20 cellular contexts compared by ENCODE assay signal in the genomic region with DNA sequence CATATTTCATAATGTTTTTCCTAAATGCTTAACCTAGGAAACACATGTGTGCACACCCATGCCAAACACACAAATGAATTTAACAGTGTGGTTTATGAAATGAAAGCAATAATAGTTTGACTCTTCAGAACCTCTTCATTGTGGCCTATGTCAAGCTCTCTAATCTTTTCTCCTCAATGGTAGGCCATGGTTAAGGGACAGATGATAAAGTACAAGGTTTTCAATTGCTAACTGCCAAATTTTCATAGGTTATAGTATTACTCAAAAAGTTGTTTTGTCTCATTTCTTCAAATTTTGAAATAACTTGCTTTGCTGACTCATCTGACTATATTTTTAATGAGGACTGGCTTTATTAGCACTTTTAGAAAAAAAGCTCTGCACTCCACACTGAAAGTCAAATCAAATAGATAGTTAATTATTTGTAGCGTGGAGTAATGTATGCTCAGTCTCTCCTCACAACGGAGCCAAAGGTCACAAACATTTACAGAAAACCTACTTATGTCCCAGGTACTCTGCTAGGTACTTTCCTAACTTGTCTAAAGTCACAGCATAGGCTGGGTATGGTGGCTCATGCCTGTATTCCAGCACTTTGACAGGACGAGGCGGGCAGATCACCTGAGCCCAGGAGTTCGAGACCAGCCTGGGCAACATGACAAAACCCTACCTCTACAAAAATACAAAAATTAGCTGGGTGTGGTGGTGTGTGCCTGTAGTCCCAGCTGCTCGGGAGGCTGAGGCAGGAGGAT. TPM values are rescaled to one million over a fixed set of nuclear protein-coding genes. Genes with fewer than 3 reads are reported as not detected.
DNase-seq lines count a peak whose midpoint lies in the region; ATAC-seq, FAIRE-seq and TF ChIP-seq lines count a peak whose summit lies in the region.
"Had no signal": no experiment of that assay in that cellular context is flagged by ENCODE, and none has a peak within 500 bp of the region (broad histone marks: within the 10 kb centered on the region; RNA-seq: fewer than 3 reads in every experiment).

No MANE protein-coding gene starts in this region.

- H4K12ac ChIP-seq in trophoblast cell (ENCODE audit: low read depth, low read length): no peak overlapping the region

- no peak overlapping the region for H4K8ac ChIP-seq in trophoblast cell (ENCODE audit: low read depth, low read length)

- CTCF ChIA-PET in GM12878 (lab: Yijun Ruan, JAX): interaction anchor here (1.0 kb wide), 1 partner anchor 167 kb away, joined by 3 read pairs; no protein-coding TSS in a partner anchor

- no peaks in the 10 kb centered on the region for H3K79me1 ChIP-seq in trophoblast cell (ENCODE audit: low read length)

- no peaks in the 10 kb centered on the region for H3K9me3 Mint-ChIP-seq in immature natural killer cell

- RAD21 ChIA-PET in GM12878 (lab: Charles Lee; ENCODE audit: unreplicated experiment): no interaction called here

- H3K18ac ChIP-seq in trophoblast cell (ENCODE audit: low read length): no peak overlapping the region

- no peaks in the 10 kb centered on the region for H3K4me1 Mint-ChIP-seq in immature natural killer cell

- intact Hi-C loops in GM12878 (cut with micrococcal nuclease; ENCODE audit: unreplicated experiment): no loop called here

- H3K36me3 ChIP-seq in GM12878 (ENCODE audit: control insufficient read depth in 2 of 2, insufficient read depth in 2 of 2, low read length in 1 of 2): peaks cover 2% of the 10 kb centered on the region in 2 experiments; a peak in 2 of 4 replicates
- peaks cover 0 to 7% of the 10 kb centered on the region in 2 experiments for H3K36me3 ChIP-seq in trophoblast cell (ENCODE audit: control insufficient read depth in 1 of 2, insufficient read depth in 2 of 2, low read length in 2 of 2)

- peak overlapping the region; percentile 31; the same call in 1 of the 2 replicates for H3K27ac ChIP-seq in C4-2B
- H3K27ac ChIP-seq in GM12878 (ENCODE audit: control insufficient read depth, insufficient read depth): no peak overlapping the region
- H3K27ac ChIP-seq in trophoblast cell (ENCODE audit: low read depth, low read length): no peak overlapping the region
- H3K27ac ChIP-seq: BLaER1 treated with 17β-estradiol and CSF1 and Interleukin-3, amounts not matched to agents 10 nM and 100 nM; HL-60; KMS-11; PC-9 had no signal

- TF ChIP-seq POLR2A in GM12878 (IDR thresholded peaks at IDR 0.05; ENCODE audit: low read depth, low read length): no peak

- POLR2A ChIA-PET in GM12878 (lab: Charles Lee): interaction anchor here (0.7 to 1.0 kb wide), 2 partner anchors 17 to 19 kb away, joined by 5 to 6 read pairs; a partner anchor contains a TSS

- H2BK120ac ChIP-seq in trophoblast cell (ENCODE audit: insufficient read depth, low read length, poor library complexity): no peak overlapping the region

- no peak overlapping the region for H3K4me2 ChIP-seq in GM12878 (ENCODE audit: control insufficient read depth, insufficient read depth)
- no peak overlapping the region for H3K4me2 ChIP-seq in trophoblast cell (ENCODE audit: low read length)
- H3K4me2 ChIP-seq: BLaER1 treated with 17β-estradiol and CSF1 and Interleukin-3, amounts not matched to agents 10 nM and 100 nM; KMS-11; PC-9 had no signal

- H3K14ac ChIP-seq in trophoblast cell (ENCODE audit: low read length): no peak overlapping the region

- H3K4me3 Mint-ChIP-seq in immature natural killer cell: no peak overlapping the region

- H3K9me3 ChIP-seq in GM12878 (replicated peaks; ENCODE audit: control insufficient read depth, insufficient read depth, low read length) (no peaks in the 10 kb centered on the region), trophoblast cell (ENCODE audit: insufficient read depth, low read depth, low read length) (no peaks in the 10 kb centered on the region)
- H3K9me3 ChIP-seq: BLaER1 treated with 17β-estradiol and CSF1 and Interleukin-3, amounts not matched to agents 10 nM and 100 nM had no signal

- H4K91ac ChIP-seq in trophoblast cell (ENCODE audit: low read depth, low read length): no peak overlapping the region

- H3K79me2 ChIP-seq in GM12878 (ENCODE audit: control insufficient read depth, insufficient read depth, low read length): no peaks in the 10 kb centered on the region
- peaks cover 1% of the 10 kb centered on the region for H3K79me2 ChIP-seq in trophoblast cell (ENCODE audit: control insufficient read depth, insufficient read depth, low read length, poor library complexity)

- H4K20me1 ChIP-seq in GM12878 (ENCODE audit: control insufficient read depth, insufficient read depth): no peaks in the 10 kb centered on the region
- H4K20me1 ChIP-seq: BLaER1 treated with 17β-estradiol and CSF1 and Interleukin-3, amounts not matched to agents 10 nM and 100 nM had no signal

- no peak overlapping the region for H2BK12ac ChIP-seq in trophoblast cell (ENCODE audit: low read length)

- peak overlapping the region; percentile 83 for H3K4ac ChIP-seq in trophoblast cell (ENCODE audit: low read depth, low read length)

- H3K36me3 Mint-ChIP-seq in immature natural killer cell: peaks cover 6 to 9% (median 9%) of the 10 kb centered on the region in 3 donors

- SMC1A ChIA-PET in GM12878 (lab: Charles Lee; ENCODE audit: uncharacterized antibody, unreplicated experiment): interaction anchor here (0.8 to 1.5 kb wide), 2 partner anchors 21 to 83 kb away, joined by 3 read pairs; no protein-coding TSS in a partner anchor

- no peak overlapping the region for H3K27ac Mint-ChIP-seq in immature natural killer cell

- H3K4me3 ChIP-seq in GM12878: no peak overlapping the region
- no peak overlapping the region for H3K4me3 ChIP-seq in trophoblast cell (ENCODE audit: low read depth, low read length)
- H3K4me3 ChIP-seq: BLaER1 treated with 17β-estradiol and CSF1 and Interleukin-3, amounts not matched to agents 10 nM and 100 nM; PC-9 had no signal

- H3K9ac ChIP-seq in GM12878 (ENCODE audit: control insufficient read depth, insufficient read depth, low read length) (no peak overlapping the region), trophoblast cell (ENCODE audit: low read length) (no peak overlapping the region)
- H3K9ac ChIP-seq: BLaER1 treated with 17β-estradiol and CSF1 and Interleukin-3, amounts not matched to agents 10 nM and 100 nM; KMS-11 had no signal

- no peak for FAIRE-seq in GM12878 (lab: Jason Lieb, UNC)
- FAIRE-seq: A204.1 had no signal

- no peak overlapping the region for H3K23ac ChIP-seq in trophoblast cell (ENCODE audit: low read length)

- in situ Hi-C loops in GM12878 (cut with MboI): no loop called here

- no peak for TF ChIP-seq EP300 in GM12878 (IDR thresholded peaks at IDR 0.05; ENCODE audit: borderline replicate concordance in 1 of 2, control insufficient read depth in 1 of 2, low read depth in 2 of 2, low read length in 2 of 2)

- no TSS peak for BruUV-seq in GM12878 (replicated peaks; lab: Mats Ljungman, UMichigan)

- H3K27me3 ChIP-seq in GM12878 (replicated peaks in 1 of 2; ENCODE audit: control insufficient read depth in 2 of 2, insufficient read depth in 2 of 2, low read length in 1 of 2) (no peaks in the 10 kb centered on the region), trophoblast cell (ENCODE audit: insufficient read depth, low read length) (no peaks in the 10 kb centered on the region)
- H3K27me3 ChIP-seq: BLaER1 treated with 17β-estradiol and CSF1 and Interleukin-3, amounts not matched to agents 10 nM and 100 nM had no signal

- peaks cover 0 to 3% (median 2%) of the 10 kb centered on the region in 3 donors for H3K27me3 Mint-ChIP-seq in immature natural killer cell (ENCODE audit: low read depth in 3 of 3)

- TF ChIP-seq CTCF in C4-2B (conservative IDR thresholded peaks at IDR 0.05) (no peak), GM12878 (IDR thresholded peaks at IDR 0.05 in 2 of 3, conservative IDR thresholded peaks at IDR 0.05 in 1 of 3; ENCODE audit: control insufficient read depth in 2 of 3, extremely low read depth in 1 of 3, insufficient read depth in 1 of 3, low read depth in 3 of 3, low read length in 3 of 3) (no peak)

- 89% methylated on average over 6 of the region's 6 CpGs for WGBS in GM12878 (ENCODE audit: insufficient coverage, insufficient replicate concordance, low lambda C conversion rate, missing lambda C conversion rate)
- no CpG with 5 or more reads among the region's 6 CpGs for WGBS in trophoblast cell (ENCODE audit: extremely low coverage, insufficient coverage, insufficient read length)

- H2AK5ac ChIP-seq in trophoblast cell (ENCODE audit: low read length): no peak overlapping the region

- no peaks in the 10 kb centered on the region for H3K4me1 ChIP-seq in GM12878 (ENCODE audit: control insufficient read depth, insufficient read depth, low read length)
- peaks cover 3 to 6% of the 10 kb centered on the region in 2 experiments for H3K4me1 ChIP-seq in trophoblast cell (ENCODE audit: control insufficient read depth in 1 of 2, insufficient read depth in 2 of 2, low read length in 2 of 2)

- ATAC-seq in GM12878: peak; percentile 30; the same call in 2 of the 3 replicates
- peak; percentile 66 for ATAC-seq in left lobe of liver

- TF ChIP-seq RAD21 in GM12878 (IDR thresholded peaks at IDR 0.05; ENCODE audit: insufficient read depth, low read depth, low read length): no peak

- H2AFZ ChIP-seq in GM12878 (ENCODE audit: control insufficient read depth, low read depth, low read length) (no peak overlapping the region), trophoblast cell (ENCODE audit: insufficient read depth, low read length, poor library complexity) (no peak overlapping the region)
- H2AFZ ChIP-seq: PC-9 had no signal

- DNase-seq in GM12878 (ENCODE audit: low read depth, low spot score) (no peak), left lobe of liver (ENCODE audit: low spot score) (peak; percentile 56), trophoblast cell (no peak), SHP77 treated with DMSO at 0.1 percent for 48 hours (lab: John Stamatoyannopoulos, UW) (no peak), immature natural killer cell (no peak), NCI-H1092 (lab: John Stamatoyannopoulos, UW) (no peak), T-helper 1 cell (no peak)
- DNase-seq: DMS153, H7, NCI-H1436 treated with DMSO at 0.1 percent for 48 hours, NCI-H2081, NCI-H510A, NCI-H774, PC-9 had no signal

- H2BK5ac ChIP-seq in trophoblast cell (ENCODE audit: low read depth, low read length, poor library complexity): no peak overlapping the region

RNA-seq across cellular contexts. Expression of a gene that starts 3.0 kb away (rescaled TPM):
- 0.73 TPM in 1 of 2 replicates, not detected in the other for total RNA-seq in GM12878 (2013; cell fraction: nucleolus; rRNA removed)
- 0.22 TPM in 1 of 2 replicates, not detected in the other for total RNA-seq in GM12878 (2014; rRNA removed)
- total RNA-seq in GM12878 (2014; rRNA removed; fragmentation: Illumina TruSeq; extraction: Trizol): not detected in 2 replicates
- not detected in 2 replicates for total RNA-seq in GM12878 (2021)
- polyA plus RNA-seq in GM12878 (2011; ENCODE audit: low read depth): not detected
- polyA plus RNA-seq in GM12878 (2011; rRNA removed): 0.07 and 0.22 TPM in 2 replicates
- polyA plus RNA-seq in GM12878 (2011; cell fraction: cytosol; rRNA removed): 0.07 and 0.12 TPM in 2 replicates
- polyA plus RNA-seq in GM12878 (2011; cell fraction: nucleus; rRNA removed): 0.21 and 0.26 TPM in 2 replicates
- polyA plus RNA-seq in GM12878 (2012): not detected in 2 replicates
- polyA plus RNA-seq in GM12878 (2014; fragmentation: Illumina TruSeq; extraction: Trizol): 0.13 TPM in 1 of 2 replicates, not detected in the other
- polyA plus RNA-seq in GM12878 (2014; fragmentation: Nextera tagmentation; extraction: Ambion mirVana): not detected
- not detected in 2 replicates for polyA plus RNA-seq in GM12878 (2014; rRNA removed)
- not detected for polyA plus RNA-seq in GM12878 (2016; fragmentation: Nextera tagmentation; extraction: Ambion mirVana)
- 0.05 and 0.29 TPM in 2 replicates for polyA minus RNA-seq in GM12878 (2011; rRNA and poly(A)+ RNA removed)
- not detected in 2 replicates for polyA minus RNA-seq in GM12878 (2011; cell fraction: cytosol; rRNA and poly(A)+ RNA removed)
- polyA minus RNA-seq in GM12878 (2011; cell fraction: nucleus; rRNA and poly(A)+ RNA removed): 0.29 and 0.60 TPM in 2 replicates
- 5.5 TPM for total RNA-seq in left lobe of liver
- 1.3 TPM in 2 replicates for polyA plus RNA-seq in trophoblast cell (2013)
- not detected for polyA plus RNA-seq in immature natural killer cell
- total RNA-seq: SK-MEL-5 had no signal

RNA-seq across cellular contexts. Expression of a gene that starts 19.5 kb away (rescaled TPM):
- 188 and 208 TPM in 2 replicates for total RNA-seq in GM12878 (2013; cell fraction: nucleolus; rRNA removed)
- total RNA-seq in GM12878 (2014; rRNA removed): 25.9 and 29.3 TPM in 2 replicates
- total RNA-seq in GM12878 (2014; rRNA removed; fragmentation: Illumina TruSeq; extraction: Trizol): 36.6 and 39.6 TPM in 2 replicates
- total RNA-seq in GM12878 (2021): 26.2 and 27.8 TPM in 2 replicates
- 21.0 TPM for polyA plus RNA-seq in GM12878 (2011; ENCODE audit: low read depth)
- 62.7 and 98.0 TPM in 2 replicates for polyA plus RNA-seq in GM12878 (2011; rRNA removed)
- 30.7 and 48.6 TPM in 2 replicates for polyA plus RNA-seq in GM12878 (2011; cell fraction: cytosol; rRNA removed)
- 40.0 and 42.7 TPM in 2 replicates for polyA plus RNA-seq in GM12878 (2011; cell fraction: nucleus; rRNA removed)
- 28.6 and 30.5 TPM in 2 replicates for polyA plus RNA-seq in GM12878 (2012)
- polyA plus RNA-seq in GM12878 (2014; fragmentation: Illumina TruSeq; extraction: Trizol): 40.6 and 47.5 TPM in 2 replicates
- 10 to 100 TPM; 11.4 to 18.3 TPM for polyA plus RNA-seq in GM12878 (2014; fragmentation: Nextera tagmentation; extraction: Ambion mirVana)
- polyA plus RNA-seq in GM12878 (2014; rRNA removed): 24.2 and 29.5 TPM in 2 replicates
- polyA plus RNA-seq in GM12878 (2016; fragmentation: Nextera tagmentation; extraction: Ambion mirVana): 10 to 100 TPM; 51.2 to 58.1 TPM
- 71.9 and 140 TPM in 2 replicates for polyA minus RNA-seq in GM12878 (2011; rRNA and poly(A)+ RNA removed)
- polyA minus RNA-seq in GM12878 (2011; cell fraction: cytosol; rRNA and poly(A)+ RNA removed): 16.7 and 20.0 TPM in 2 replicates
- polyA minus RNA-seq in GM12878 (2011; cell fraction: nucleus; rRNA and poly(A)+ RNA removed): 51.3 and 71.8 TPM in 2 replicates
- total RNA-seq in left lobe of liver: 49.0 TPM
- 75.9 and 76.4 TPM in 2 replicates for polyA plus RNA-seq in trophoblast cell (2013)
- 10 to 100 TPM in 2 of 3 donors, 1 to 10 TPM in 1; 9.6 to 13.6 (median 10.3) TPM for polyA plus RNA-seq in immature natural killer cell

RNA-seq across cellular contexts. Expression of a gene that starts 19.9 kb away (rescaled TPM):
- 6.9 and 9.0 TPM in 2 replicates for total RNA-seq in GM12878 (2013; cell fraction: nucleolus; rRNA removed)
- total RNA-seq in GM12878 (2014; rRNA removed) (58.5 and 59.8 TPM in 2 replicates), GM12878 (2014; rRNA removed; fragmentation: Illumina TruSeq; extraction: Trizol) (60.3 and 64.0 TPM in 2 replicates), GM12878 (2021) (69.0 and 71.7 TPM in 2 replicates), left lobe of liver (158 TPM)
- 44.9 TPM for polyA plus RNA-seq in GM12878 (2011; ENCODE audit: low read depth)
- polyA plus RNA-seq in GM12878 (2011; rRNA removed) (66.3 and 108 TPM in 2 replicates), GM12878 (2014; fragmentation: Illumina TruSeq; extraction: Trizol) (54.7 and 56.9 TPM in 2 replicates), GM12878 (2014; fragmentation: Nextera tagmentation; extraction: Ambion mirVana) (10 to 100 TPM; 22.5 to 68.5 TPM), GM12878 (2014; rRNA removed) (46.0 and 55.9 TPM in 2 replicates), GM12878 (2016; fragmentation: Nextera tagmentation; extraction: Ambion mirVana) (100 to 1,000 TPM; 149 to 164 TPM), immature natural killer cell (100 to 1,000 TPM in 2 of 3 donors, 10 to 100 TPM in 1; 76.5 to 119 (median 104) TPM)
- 29.2 and 32.5 TPM in 2 replicates for polyA plus RNA-seq in GM12878 (2011; cell fraction: cytosol; rRNA removed)
- 15.3 and 20.0 TPM in 2 replicates for polyA plus RNA-seq in GM12878 (2011; cell fraction: nucleus; rRNA removed)
- 61.1 and 69.3 TPM in 2 replicates for polyA plus RNA-seq in GM12878 (2012)
- polyA minus RNA-seq in GM12878 (2011; rRNA and poly(A)+ RNA removed): 8.1 and 10.4 TPM in 2 replicates
- polyA minus RNA-seq in GM12878 (2011; cell fraction: cytosol; rRNA and poly(A)+ RNA removed): 12.4 and 12.6 TPM in 2 replicates
- polyA minus RNA-seq in GM12878 (2011; cell fraction: nucleus; rRNA and poly(A)+ RNA removed): 5.7 and 7.3 TPM in 2 replicates
- 61.6 and 67.9 TPM in 2 replicates for polyA plus RNA-seq in trophoblast cell (2013)
